ENCODE assay signal across 14 cellular contexts in the genomic region with DNA sequence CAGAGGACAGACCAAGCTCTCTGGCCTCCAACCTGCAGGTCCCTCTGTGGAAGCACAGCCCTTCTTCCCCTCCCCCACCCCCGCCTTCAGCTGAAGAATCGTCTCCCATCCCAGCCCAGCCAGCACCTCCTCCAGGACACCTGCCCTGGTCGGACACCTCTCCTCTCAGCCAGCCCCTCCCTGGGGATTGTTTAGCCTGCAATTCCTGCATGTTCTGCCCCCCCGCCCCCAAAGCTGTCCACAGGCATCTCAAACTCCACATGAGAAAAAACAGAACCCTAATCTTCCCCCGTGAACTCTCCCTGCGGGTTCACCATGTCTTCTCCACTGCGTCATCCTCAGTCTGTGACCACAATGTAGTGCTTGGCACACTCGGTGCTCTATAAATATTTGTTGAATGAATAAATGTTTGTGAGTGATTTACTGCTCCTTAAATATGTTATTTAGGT. TPM values are rescaled to one million over a fixed set of nuclear protein-coding genes. Genes with fewer than 3 reads are reported as not detected.
DNase-seq lines count a peak whose midpoint lies in the region; ATAC-seq and TF ChIP-seq lines count a peak whose summit lies in the region.
"Had no signal": no experiment of that assay in that cellular context is flagged by ENCODE, and none has a peak within 500 bp of the region (broad histone marks: within the 10 kb centered on the region; RNA-seq: fewer than 3 reads in every experiment).

No MANE protein-coding gene starts in this region.

- H3K36me3 ChIP-seq in body of pancreas (replicated peaks in 1 of 2; ENCODE audit: insufficient read depth in 1 of 2, low read depth in 2 of 2) (no peaks in the 10 kb centered on the region), tibial artery (no peaks in the 10 kb centered on the region)

- ATAC-seq in body of pancreas = peak; percentile 45
- peak; percentile 6 to 39 for ATAC-seq in right cardiac atrium
- ATAC-seq in HG03442 (IDR thresholded peaks at IDR 0.05; ENCODE audit: unreplicated experiment) = no peak
- ATAC-seq in naive thymus-derived CD8-positive, alpha-beta T cell = no peak
- no peak for ATAC-seq in HG03097 (IDR thresholded peaks at IDR 0.05; ENCODE audit: low FRiP score, unreplicated experiment)
- ATAC-seq: HCT116, natural killer cell had no signal

- H3K9me3 ChIP-seq in body of pancreas (no peaks in the 10 kb centered on the region), right cardiac atrium (ENCODE audit: control insufficient read depth, low read length) (no peaks in the 10 kb centered on the region), tibial artery (no peaks in the 10 kb centered on the region)

- H3K27me3 ChIP-seq in body of pancreas = no peaks in the 10 kb centered on the region
- no peaks in the 10 kb centered on the region for H3K27me3 ChIP-seq in right cardiac atrium (ENCODE audit: control insufficient read depth, insufficient read depth)
- no peaks in the 10 kb centered on the region for H3K27me3 ChIP-seq in tibial artery

- H3K4me1 ChIP-seq in body of pancreas (no peaks in the 10 kb centered on the region), right cardiac atrium (ENCODE audit: control insufficient read depth, insufficient read depth, low read length) (peaks cover 9% of the 10 kb centered on the region), tibial artery (peaks cover 0 to 51% (median 36%) of the 10 kb centered on the region in 4 donors)

- no peak overlapping the region for H3K27ac ChIP-seq in body of pancreas
- H3K27ac ChIP-seq in right cardiac atrium (ENCODE audit: low read length) = no peak overlapping the region
- peak overlapping the region; percentile 18 to 54 for H3K27ac ChIP-seq in tibial artery

- H3K4me3 ChIP-seq in LNCaP clone FGC (ENCODE audit: low read depth, low read length) (no peak overlapping the region), body of pancreas (no peak overlapping the region), right cardiac atrium (ENCODE audit: low read length) (no peak overlapping the region), tibial artery (peak overlapping the region in 1 of 2 donors; percentile 17)

- POLR2A ChIA-PET in naive thymus-derived CD8-positive, alpha-beta T cell (lab: Charles Lee) = no interaction called here

- H3K4me3 Mint-ChIP-seq in naive thymus-derived CD8-positive, alpha-beta T cell = no peak overlapping the region
- H3K4me3 Mint-ChIP-seq: activated naive CD4-positive, alpha-beta T cell treated with anti-CD3 and anti-CD28 coated beads, Interleukin-2, amount 10 ng/mL, durations not matched to agents 7 days and 5 days; CD8-positive, alpha-beta memory T cell; natural killer cell had no signal

- intact Hi-C loops in body of pancreas (cut with DNase I) = no loop called here
- intact Hi-C loops in right cardiac atrium (cut with DNase I) = no loop called here
- intact Hi-C loops in tibial artery (cut with DNase I; ENCODE audit: low total_unique reads) = no loop called here

- peaks cover 0 to 2% (median 0%) of the 10 kb centered on the region in 9 donors for H3K9me3 Mint-ChIP-seq in naive thymus-derived CD8-positive, alpha-beta T cell
- H3K9me3 Mint-ChIP-seq: activated naive CD4-positive, alpha-beta T cell treated with anti-CD3 and anti-CD28 coated beads, Interleukin-2, amount 10 ng/mL, durations not matched to agents 7 days and 5 days; natural killer cell had no signal

- DNase-seq in LNCaP clone FGC (ENCODE audit: low read depth) = peak; percentile 10
- peak in 2 of 4 donors; percentile 7 to 20 for DNase-seq in body of pancreas
- no peak for DNase-seq in right cardiac atrium
- peak; percentile 29 to 86 for DNase-seq in tibial artery
- no peak for DNase-seq in naive thymus-derived CD8-positive, alpha-beta T cell
- DNase-seq: activated naive CD4-positive, alpha-beta T cell treated with anti-CD3 and anti-CD28 coated beads, Interleukin-2, amount 10 ng/mL, durations not matched to agents 7 days and 5 days; CD8-positive, alpha-beta memory T cell; erythroblast; natural killer cell; NCI-H1436 had no signal

- WGBS in body of pancreas, 2 donors = 23 to 34% methylated on average over 7 to 8 of the region's 8 CpGs
- 19% methylated on average over 8 of the region's 8 CpGs for WGBS in right cardiac atrium

- no peak for TF ChIP-seq POLR2A in body of pancreas (IDR thresholded peaks at IDR 0.05)

- peaks cover 10 to 51% (median 20%) of the 10 kb centered on the region in 5 donors for H3K27me3 Mint-ChIP-seq in naive thymus-derived CD8-positive, alpha-beta T cell

- H3K27ac Mint-ChIP-seq in naive thymus-derived CD8-positive, alpha-beta T cell = no peak overlapping the region
- H3K27ac Mint-ChIP-seq: activated naive CD4-positive, alpha-beta T cell treated with anti-CD3 and anti-CD28 coated beads, Interleukin-2, amount 10 ng/mL, durations not matched to agents 7 days and 5 days; CD8-positive, alpha-beta memory T cell; natural killer cell had no signal

- H3K36me3 Mint-ChIP-seq in naive thymus-derived CD8-positive, alpha-beta T cell = no peaks in the 10 kb centered on the region
- H3K36me3 Mint-ChIP-seq: activated naive CD4-positive, alpha-beta T cell treated with anti-CD3 and anti-CD28 coated beads, Interleukin-2, amount 10 ng/mL, durations not matched to agents 7 days and 5 days; CD8-positive, alpha-beta memory T cell; natural killer cell had no signal

- TF ChIP-seq CTCF in LNCaP clone FGC (IDR thresholded peaks at IDR 0.05; ENCODE audit: control insufficient read depth, extremely low read depth, insufficient read depth) (no peak), body of pancreas (IDR thresholded peaks at IDR 0.05) (no peak), tibial artery (IDR thresholded peaks at IDR 0.05) (no peak)

- H3K4me1 Mint-ChIP-seq in naive thymus-derived CD8-positive, alpha-beta T cell = peaks cover 0 to 4% (median 1%) of the 10 kb centered on the region in 4 donors
- H3K4me1 Mint-ChIP-seq: activated naive CD4-positive, alpha-beta T cell treated with anti-CD3 and anti-CD28 coated beads, Interleukin-2, amount 10 ng/mL, durations not matched to agents 7 days and 5 days; CD8-positive, alpha-beta memory T cell; natural killer cell had no signal

RNA-seq across cellular contexts. Expression of gene PRIMA1, which starts 24.1 kb away (rescaled TPM):
- under 1 TPM; 0.26 to 0.33 TPM for total RNA-seq in body of pancreas
- 10 to 100 TPM in 2 of 4 donors, 1 to 10 TPM in 2; 6.1 to 11.7 (median 10.1) TPM for total RNA-seq in right cardiac atrium
- 5.9 TPM for polyA plus RNA-seq in right cardiac atrium
- total RNA-seq in naive thymus-derived CD8-positive, alpha-beta T cell = not detected
- polyA plus RNA-seq in naive thymus-derived CD8-positive, alpha-beta T cell = not detected
- total RNA-seq: CD8-positive, alpha-beta memory T cell; chondrocyte; natural killer cell had no signal
- polyA plus RNA-seq: CD8-positive, alpha-beta memory T cell had no signal

Comparison
In these comparisons a context has a peak if more than half of its experiments do, and no peak if none do; other contexts are left out.
1. DNase-seq: peak in LNCaP clone FGC (single experiment) and tibial artery (2 of 2); none in right cardiac atrium (0 of 3) and naive thymus-derived CD8-positive, alpha-beta T cell (0 of 10).
2. ATAC-seq: peak in body of pancreas (single experiment) and right cardiac atrium (2 of 2); none in HG03442 (single experiment), naive thymus-derived CD8-positive, alpha-beta T cell (0 of 2) and HG03097 (single experiment).
3. H3K27ac ChIP-seq: peak in tibial artery (2 of 2); none in body of pancreas (0 of 4) and right cardiac atrium (single experiment).
4. RNA of gene PRIMA1, which starts 24.1 kb away (total RNA-seq): 6.1 to 11.7 TPM in right cardiac atrium; 0.26 to 0.33 TPM in body of pancreas and not detected in naive thymus-derived CD8-positive, alpha-beta T cell; every median in the first group is over 4 times any median in the second.